11 cellular contexts compared by ENCODE assay signal in the genomic region with DNA sequence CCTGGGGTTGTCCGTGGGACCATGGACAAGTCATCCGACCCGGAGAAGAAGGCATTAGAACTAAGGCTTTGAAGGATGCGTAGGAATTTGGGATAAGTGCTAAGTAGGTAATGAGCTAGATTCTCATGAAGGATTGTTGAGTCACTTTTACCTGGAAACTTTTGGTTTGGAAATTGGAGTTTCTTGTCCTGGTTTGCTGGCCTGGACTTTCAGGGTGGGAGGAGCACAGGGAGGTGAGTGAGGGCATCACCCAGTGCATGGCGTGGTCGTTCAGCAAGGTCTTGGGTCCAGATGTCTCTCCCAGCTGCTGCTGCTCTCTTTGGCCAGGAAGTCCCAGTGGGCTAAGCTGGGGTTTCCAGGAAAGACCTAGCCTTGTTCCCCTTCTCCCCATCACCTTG. TPM values are rescaled to one million over a fixed set of nuclear protein-coding genes. Genes with fewer than 3 reads are reported as not detected.
DNase-seq lines count a peak whose midpoint lies in the region; ATAC-seq and TF ChIP-seq lines count a peak whose summit lies in the region.
"Had no signal": no experiment of that assay in that cellular context is flagged by ENCODE, and none has a peak within 500 bp of the region (broad histone marks: within the 10 kb centered on the region; RNA-seq: fewer than 3 reads in every experiment).

No MANE protein-coding gene starts in this region.

- no peaks in the 10 kb centered on the region for H3K27me3 ChIP-seq in AG04450 (ENCODE audit: control insufficient read depth, insufficient read depth, low read length)
- no peaks in the 10 kb centered on the region for H3K27me3 ChIP-seq in right atrium auricular region
- no peaks in the 10 kb centered on the region for H3K27me3 ChIP-seq in sigmoid colon
- H3K27me3 ChIP-seq in trophoblast cell (ENCODE audit: insufficient read depth, low read length): peaks cover 31% of the 10 kb centered on the region

- H3K14ac ChIP-seq in trophoblast cell (ENCODE audit: low read length): no peak overlapping the region

- POLR2A ChIA-PET in AG04450 (lab: Yijun Ruan, JAX) (no interaction called here), RWPE1 (lab: Yijun Ruan, JAX; ENCODE audit: low non-redundant PET) (no interaction called here)

- peaks cover 32% of the 10 kb centered on the region for H3K4me1 Mint-ChIP-seq in stimulated activated naive CD8-positive, alpha-beta T cell treated with anti-CD3 and anti-CD28 coated beads, Interleukin-15, amount 100 ng/mL, for 72 hours

- no peak for ATAC-seq in stimulated activated naive CD8-positive, alpha-beta T cell treated with anti-CD3 and anti-CD28 coated beads, Interleukin-15, amount 100 ng/mL, for 72 hours
- ATAC-seq in GM21526 (IDR thresholded peaks at IDR 0.05; ENCODE audit: low FRiP score, unreplicated experiment): no peak
- ATAC-seq: activated naive CD8-positive, alpha-beta T cell treated with anti-CD3 and anti-CD28 coated beads, Interleukin-2, amount 50 U/mL, for 24 hours had no signal

- H3K27ac ChIP-seq in AG04450 (ENCODE audit: low read depth, low read length): peak overlapping the region; percentile 21
- H3K27ac ChIP-seq in RWPE1: peak overlapping the region; percentile 97
- peak overlapping the region; percentile 98 to 99 for H3K27ac ChIP-seq in right atrium auricular region
- H3K27ac ChIP-seq in sigmoid colon: peak overlapping the region; percentile 98 to 100 (median 100)
- H3K27ac ChIP-seq in trophoblast cell (ENCODE audit: low read depth, low read length): no peak overlapping the region

- no peak overlapping the region for H2BK12ac ChIP-seq in trophoblast cell (ENCODE audit: low read length)

- no peak overlapping the region for H2AK5ac ChIP-seq in trophoblast cell (ENCODE audit: low read length)

- H3K79me1 ChIP-seq in trophoblast cell (ENCODE audit: low read length): no peaks in the 10 kb centered on the region

- no peak overlapping the region for H4K12ac ChIP-seq in trophoblast cell (ENCODE audit: low read depth, low read length)

- TF ChIP-seq POLR2A in sigmoid colon (IDR thresholded peaks at IDR 0.05): no peak

- no peak overlapping the region for H3K27ac Mint-ChIP-seq in stimulated activated naive CD8-positive, alpha-beta T cell treated with anti-CD3 and anti-CD28 coated beads, Interleukin-15, amount 100 ng/mL, for 72 hours
- H3K27ac Mint-ChIP-seq: activated naive CD8-positive, alpha-beta T cell treated with anti-CD3 and anti-CD28 coated beads, Interleukin-2, amount 50 U/mL, for 24 hours had no signal

- DNase-seq in AG04450 (ENCODE audit: low read depth, low spot score): no peak
- DNase-seq in RWPE1 (ENCODE audit: low spot score): no peak
- no peak for DNase-seq in right atrium auricular region (ENCODE audit: low spot score)
- no peak for DNase-seq in sigmoid colon
- DNase-seq in trophoblast cell: no peak
- no peak for DNase-seq in stimulated activated naive CD8-positive, alpha-beta T cell treated with anti-CD3 and anti-CD28 coated beads, Interleukin-15, amount 100 ng/mL, for 72 hours
- DNase-seq in NCI-H2081 (lab: John Stamatoyannopoulos, UW): no peak
- DNase-seq: activated naive CD8-positive, alpha-beta T cell treated with anti-CD3 and anti-CD28 coated beads, Interleukin-2, amount 50 U/mL, for 24 hours; DMS79 treated with DMSO at 0.1 percent for 48 hours had no signal

- no peak overlapping the region for H3K4me3 Mint-ChIP-seq in stimulated activated naive CD8-positive, alpha-beta T cell treated with anti-CD3 and anti-CD28 coated beads, Interleukin-15, amount 100 ng/mL, for 72 hours
- H3K4me3 Mint-ChIP-seq: activated naive CD8-positive, alpha-beta T cell treated with anti-CD3 and anti-CD28 coated beads, Interleukin-2, amount 50 U/mL, for 24 hours; dendritic cell treated with granulocyte-macrophage colony-stimulating factor and Interleukin-4, amounts not matched to agents 40 ng/mL and 50 ng/mL, for 4 days had no signal

- H2BK120ac ChIP-seq in trophoblast cell (ENCODE audit: insufficient read depth, low read length, poor library complexity): no peak overlapping the region

- H3K36me3 ChIP-seq in right atrium auricular region: no peaks in the 10 kb centered on the region
- no peaks in the 10 kb centered on the region for H3K36me3 ChIP-seq in sigmoid colon
- H3K36me3 ChIP-seq in trophoblast cell (ENCODE audit: control insufficient read depth in 1 of 2, insufficient read depth in 2 of 2, low read length in 2 of 2): no peaks in the 10 kb centered on the region

- intact Hi-C loops in sigmoid colon (cut with DNase I): no loop called here

- no peak overlapping the region for H3K9ac ChIP-seq in trophoblast cell (ENCODE audit: low read length)

- no peaks in the 10 kb centered on the region for H3K27me3 Mint-ChIP-seq in stimulated activated naive CD8-positive, alpha-beta T cell treated with anti-CD3 and anti-CD28 coated beads, Interleukin-15, amount 100 ng/mL, for 72 hours
- H3K27me3 Mint-ChIP-seq: dendritic cell treated with granulocyte-macrophage colony-stimulating factor and Interleukin-4, amounts not matched to agents 40 ng/mL and 50 ng/mL, for 4 days had no signal

- 84 to 89% methylated on average over 6 of the region's 6 CpGs for WGBS in sigmoid colon, 2 donors
- no CpG with 5 or more reads among the region's 6 CpGs for WGBS in trophoblast cell (ENCODE audit: extremely low coverage, insufficient coverage, insufficient read length)

- H3K4me3 ChIP-seq in AG04450 (ENCODE audit: low read depth, low read length) (no peak overlapping the region), right atrium auricular region (no peak overlapping the region), sigmoid colon (no peak overlapping the region), trophoblast cell (ENCODE audit: low read depth, low read length) (no peak overlapping the region)

- CTCF ChIA-PET in AG04450 (lab: Charles Lee): interaction anchor here (1.4 kb wide), 1 partner anchor 55 kb away, joined by 5 read pairs; no protein-coding TSS in a partner anchor
- CTCF ChIA-PET in RWPE1 (lab: Yijun Ruan, JAX): no interaction called here

- H3K9me3 ChIP-seq in AG04450 (ENCODE audit: control insufficient read depth, insufficient read depth, low read length) (no peaks in the 10 kb centered on the region), right atrium auricular region (no peaks in the 10 kb centered on the region), sigmoid colon (no peaks in the 10 kb centered on the region), trophoblast cell (ENCODE audit: insufficient read depth, low read depth, low read length) (peaks cover 9% of the 10 kb centered on the region)

- no peak overlapping the region for H4K91ac ChIP-seq in trophoblast cell (ENCODE audit: low read depth, low read length)

- H3K18ac ChIP-seq in trophoblast cell (ENCODE audit: low read length): no peak overlapping the region

- H2AFZ ChIP-seq in trophoblast cell (ENCODE audit: insufficient read depth, low read length, poor library complexity): no peak overlapping the region

- peaks cover 0 to 77% of the 10 kb centered on the region in 2 donors for H3K4me1 ChIP-seq in right atrium auricular region
- H3K4me1 ChIP-seq in sigmoid colon: peaks cover 0 to 80% (median 78%) of the 10 kb centered on the region in 4 donors
- no peaks in the 10 kb centered on the region for H3K4me1 ChIP-seq in trophoblast cell (ENCODE audit: control insufficient read depth in 1 of 2, insufficient read depth in 2 of 2, low read length in 2 of 2)

- no peak overlapping the region for H4K8ac ChIP-seq in trophoblast cell (ENCODE audit: low read depth, low read length)

- TF ChIP-seq CTCF in AG04450 (IDR thresholded peaks at IDR 0.05; ENCODE audit: low read depth, low read length): no peak
- no peak for TF ChIP-seq CTCF in RWPE1 (conservative IDR thresholded peaks at IDR 0.05; ENCODE audit: low read depth)
- TF ChIP-seq CTCF in right atrium auricular region (IDR thresholded peaks at IDR 0.05): no peak
- TF ChIP-seq CTCF in sigmoid colon (IDR thresholded peaks at IDR 0.05): no peak

- no peak for TF ChIP-seq EP300 in sigmoid colon (IDR thresholded peaks at IDR 0.05)

- no peaks in the 10 kb centered on the region for H3K9me3 Mint-ChIP-seq in stimulated activated naive CD8-positive, alpha-beta T cell treated with anti-CD3 and anti-CD28 coated beads, Interleukin-15, amount 100 ng/mL, for 72 hours
- H3K9me3 Mint-ChIP-seq: activated naive CD8-positive, alpha-beta T cell treated with anti-CD3 and anti-CD28 coated beads, Interleukin-2, amount 50 U/mL, for 24 hours; dendritic cell treated with granulocyte-macrophage colony-stimulating factor and Interleukin-4, amounts not matched to agents 40 ng/mL and 50 ng/mL, for 4 days had no signal

- H3K4me2 ChIP-seq in trophoblast cell (ENCODE audit: low read length): no peak overlapping the region

- no peak overlapping the region for H3K4ac ChIP-seq in trophoblast cell (ENCODE audit: low read depth, low read length)

- no peak overlapping the region for H2BK5ac ChIP-seq in trophoblast cell (ENCODE audit: low read depth, low read length, poor library complexity)

- H3K23ac ChIP-seq in trophoblast cell (ENCODE audit: low read length): no peak overlapping the region

- no peaks in the 10 kb centered on the region for H3K79me2 ChIP-seq in trophoblast cell (ENCODE audit: control insufficient read depth, insufficient read depth, low read length, poor library complexity)

RNA-seq across cellular contexts. Expression of a gene that starts 7.6 kb away (rescaled TPM):
- polyA plus RNA-seq in AG04450 (2011; rRNA removed) (3.9 and 7.7 TPM in 2 replicates), sigmoid colon (10 to 100 TPM in 2 of 3 donors, 1 to 10 TPM in 1; 9.0 to 45.7 (median 10.2) TPM)
- 15.0 and 21.4 TPM in 2 replicates for polyA minus RNA-seq in AG04450 (2011; rRNA and poly(A)+ RNA removed)
- total RNA-seq in right atrium auricular region (100 to 1,000 TPM; 111 to 196 TPM), sigmoid colon (100 to 1,000 TPM in 1 of 4 donors, 10 to 100 TPM in 3; 63.2 to 114 (median 74.2) TPM)
- 5.4 and 6.1 TPM in 2 replicates for polyA plus RNA-seq in trophoblast cell (2013)
